In genomic region chr22:22297790-22298653, GRCh38 we compare ENCODE assay signal across 8 cellular contexts. TPM values are rescaled to one million over a fixed set of nuclear protein-coding genes. Genes with fewer than 3 reads are reported as not detected.
DNase-seq lines count a peak whose midpoint lies in the region; ATAC-seq and TF ChIP-seq lines count a peak whose summit lies in the region.
"Not testable (repeated sequence)": the region's sequence is repeated elsewhere in the genome, so short reads cannot be mapped to it uniquely, and the experiment has no call there.

No MANE protein-coding gene starts in this region.

- intact Hi-C loops in heart right ventricle (cut with DNase I): not testable (repeated sequence)

- ATAC-seq in HG02571 (IDR thresholded peaks at IDR 0.05; ENCODE audit: unreplicated experiment) (peak; percentile 81), heart right ventricle (peak; percentile 79 to 100 (median 98))

- H3K27ac Mint-ChIP-seq in osteocyte (ENCODE audit: unreplicated experiment): peak overlapping the region; percentile 73

- peak overlapping the region; percentile 65 to 94 (median 85) for H3K4me3 ChIP-seq in heart right ventricle

- DNase-seq in ELF-1 (ENCODE audit: low read depth, low spot score): peak; percentile 65
- peak; percentile 40 to 73 (median 67) for DNase-seq in NCI-H1417 (lab: John Stamatoyannopoulos, UW)
- DNase-seq in T-helper 9 cell: peak; percentile 56
- peak; percentile 38 for DNase-seq in amniotic epithelial cell (ENCODE audit: low read depth)
- peak; percentile 24 to 75 for DNase-seq in heart right ventricle
- peak; percentile 97 for DNase-seq in osteocyte (ENCODE audit: extremely low spot score, unreplicated experiment)
- DNase-seq in stromal cell of bone marrow (ENCODE audit: low read depth): peak; percentile 36

- WGBS in heart right ventricle, 2 donors: 1% methylated on average over 64 to 71 of the region's 72 CpGs

- H3K27me3 ChIP-seq in heart right ventricle: not testable (repeated sequence)

- H3K36me3 Mint-ChIP-seq in osteocyte (ENCODE audit: unreplicated experiment): not testable (repeated sequence)

- H3K36me3 ChIP-seq in heart right ventricle: not testable (repeated sequence)

- not testable (repeated sequence) for H3K9me3 ChIP-seq in heart right ventricle

- peak overlapping the region; percentile 40 to 91 (median 81) for H3K27ac ChIP-seq in heart right ventricle

- peak in 6 of 9 donors; percentile 13 to 41 (median 30) for TF ChIP-seq CTCF in heart right ventricle (IDR thresholded peaks at IDR 0.05)
- peak; percentile 50 for TF ChIP-seq CTCF in osteocyte (IDR thresholded peaks at IDR 0.05)

- H3K4me3 Mint-ChIP-seq in osteocyte (ENCODE audit: unreplicated experiment): peak overlapping the region; percentile 84

- H3K4me1 ChIP-seq in heart right ventricle: not testable (repeated sequence)

- peaks cover 15% of the 10 kb centered on the region for H3K4me1 Mint-ChIP-seq in osteocyte (ENCODE audit: unreplicated experiment)

- H3K9me3 Mint-ChIP-seq in osteocyte (ENCODE audit: unreplicated experiment): not testable (repeated sequence)

- not testable (repeated sequence) for H3K27me3 Mint-ChIP-seq in osteocyte (ENCODE audit: unreplicated experiment)

RNA-seq across cellular contexts. Expression of gene VPREB1, which starts 53.4 kb away (rescaled TPM):
- total RNA-seq in heart right ventricle (not detected), osteocyte (not detected in 2 replicates)
- polyA plus RNA-seq in heart right ventricle: not detected

Comparison
In these comparisons a context has a peak if more than half of its experiments do, and no peak if none do; other contexts are left out.
1. Peak in every context shown above with its lines: DNase-seq, ATAC-seq, H3K4me3 ChIP-seq and H3K27ac ChIP-seq.
2. DNase-seq: peak in every context shown above with its lines; median percentile 97 in osteocyte; 67 in NCI-H1417; 65 in ELF-1; 56 in T-helper 9 cell; 50 in heart right ventricle; 38 in amniotic epithelial cell; 36 in stromal cell of bone marrow.